In the genomic region with DNA sequence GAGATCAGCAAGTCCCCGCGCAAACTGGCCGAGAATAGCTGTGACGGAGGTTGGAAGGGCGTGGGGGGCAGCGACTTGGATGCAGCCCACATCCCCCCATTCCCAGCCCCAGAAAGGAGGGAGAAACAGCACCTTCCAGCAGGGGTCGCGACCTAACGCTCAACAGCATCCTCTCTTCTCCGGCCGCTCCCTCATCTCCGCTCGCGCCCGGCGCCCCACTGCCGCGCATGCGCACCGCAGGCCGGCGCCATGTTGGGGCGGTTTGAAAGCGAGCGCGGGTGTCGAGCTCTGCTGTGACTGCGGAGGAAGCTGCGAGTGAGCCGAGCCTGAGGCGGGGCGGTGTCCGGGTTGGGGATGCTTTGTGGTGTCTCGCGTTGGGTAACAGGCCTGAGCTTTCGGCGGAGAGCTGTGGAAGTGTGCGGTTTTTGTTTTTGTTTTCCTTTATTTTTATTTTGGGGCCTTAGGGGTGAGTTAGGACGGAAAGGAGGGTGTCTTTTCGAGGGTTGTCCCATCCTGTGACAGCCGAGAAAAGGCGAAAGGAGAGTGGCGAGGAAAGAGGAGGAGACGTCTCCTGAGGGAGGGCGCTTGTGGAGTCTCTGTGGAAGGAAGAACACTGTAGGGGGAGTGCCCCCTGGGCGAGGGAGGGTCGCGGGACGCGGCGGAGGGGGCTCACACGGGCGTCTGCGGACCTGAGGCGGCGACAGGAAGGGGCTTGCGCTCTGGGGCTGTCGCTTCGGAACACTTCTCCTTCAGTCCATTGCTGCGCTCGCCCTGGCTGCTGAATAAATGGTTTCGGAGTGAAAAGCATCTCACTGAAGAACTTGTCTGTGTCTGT, we compare ENCODE assay signal across 8 cellular contexts. TPM values are rescaled to one million over a fixed set of nuclear protein-coding genes. Genes with fewer than 3 reads are reported as not detected.
A peak's percentile ranks its signal among the peaks of the same experiment; 100 is the strongest.
DNase-seq lines count a peak whose midpoint lies in the region; ATAC-seq and TF ChIP-seq lines count a peak whose summit lies in the region.

A gene (plus strand): TSS at position 247 of the 835 bp plus-strand sequence. CDS start 2,667 bp downstream, outside the sequence.
A gene with protein sequence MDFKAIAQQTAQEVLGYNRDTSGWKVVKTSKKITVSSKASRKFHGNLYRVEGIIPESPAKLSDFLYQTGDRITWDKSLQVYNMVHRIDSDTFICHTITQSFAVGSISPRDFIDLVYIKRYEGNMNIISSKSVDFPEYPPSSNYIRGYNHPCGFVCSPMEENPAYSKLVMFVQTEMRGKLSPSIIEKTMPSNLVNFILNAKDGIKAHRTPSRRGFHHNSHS (minus strand): TSS at position 199 of the 835 bp plus-strand sequence. CDS start 3,285 bp downstream, outside the sequence.

- H3K36me3 ChIP-seq in heart right ventricle (peaks cover 0 to 14% (median 0%) of the 10 kb centered on the region in 9 donors), upper lobe of right lung (no peaks in the 10 kb centered on the region)

- H3K4me3 ChIP-seq in heart right ventricle (peak within 1 kb of the TSS; percentile 51 to 80 (median 78)), upper lobe of right lung (peak within 1 kb of the TSS; percentile 77)

- WGBS in heart right ventricle, 2 donors = 0% methylated on average over 62 of the region's 62 CpGs

- intact Hi-C loops in heart right ventricle (cut with DNase I) (loop anchor here in 3 of 10 donors (10.0 kb wide), 4 partner anchors 83 to 193 kb away; a partner anchor contains a TSS), posterior cingulate gyrus (cut with DNase I) (loop anchor here (1.0 to 5.0 kb wide), 2 partner anchors 86 to 134 kb away; a partner anchor contains a TSS), upper lobe of right lung (cut with DNase I) (loop anchor here (10.0 kb wide), 1 partner anchor 83 kb away; no protein-coding TSS in a partner anchor)

- H3K9me3 ChIP-seq in heart right ventricle (no peaks in the 10 kb centered on the region), upper lobe of right lung (no peaks in the 10 kb centered on the region)

- H3K4me1 ChIP-seq in heart right ventricle (peaks cover 0 to 14% (median 8%) of the 10 kb centered on the region in 9 donors), upper lobe of right lung (no peaks in the 10 kb centered on the region)

- TF ChIP-seq CTCF in GM12874 (IDR thresholded peaks at IDR 0.05; ENCODE audit: insufficient read depth, low read depth, low read length) (peak; percentile 50), heart right ventricle (IDR thresholded peaks at IDR 0.05) (peak in 8 of 9 donors; percentile 25 to 62 (median 50)), upper lobe of right lung (IDR thresholded peaks at IDR 0.05) (peak; percentile 31)

- H3K27ac ChIP-seq in heart right ventricle (peak within 1 kb of the TSS in 9 of 10 donors; percentile 17 to 84 (median 64)), upper lobe of right lung (peak within 1 kb of the TSS; percentile 26)

- ATAC-seq in HG02759 (IDR thresholded peaks at IDR 0.05; ENCODE audit: unreplicated experiment) (peak; percentile 95), heart right ventricle (peak; percentile 97 to 100 (median 99)), upper lobe of right lung (peak; percentile 99)

- H3K27me3 ChIP-seq in heart right ventricle (no peaks in the 10 kb centered on the region), upper lobe of right lung (no peaks in the 10 kb centered on the region)

- DNase-seq in NCI-H1105 treated with DMSO at 0.1 percent for 48 hours (lab: John Stamatoyannopoulos, UW) (peak; percentile 91), SKM-1 treated with dmso at 0.1 percent for 144 hours (lab: John Stamatoyannopoulos, UW; ENCODE audit: unreplicated experiment) (peak; percentile 94), heart right ventricle (peak; percentile 83 to 87), posterior cingulate gyrus (peak; percentile 76 to 97 (median 83)), upper lobe of right lung (peak; percentile 92)
- DNase-seq in activated naive CD8-positive, alpha-beta T cell treated with anti-CD3 and anti-CD28 coated beads, Interleukin-2, amount 50 U/mL, for 16 hours (ENCODE audit: low read depth, low spot score) = peak; percentile 67

RNA-seq across cellular contexts. Expression of the first gene that starts in this region (rescaled TPM):
- total RNA-seq in heart right ventricle (1 to 10 TPM in 4 of 10 donors, under 1 TPM in 6; 0.55 to 2.9 (median 0.90) TPM), upper lobe of right lung (3.0 TPM)
- under 1 TPM; 0.45 to 0.95 TPM for polyA plus RNA-seq in heart right ventricle

RNA-seq across cellular contexts. Expression of the second gene that starts in this region (rescaled TPM):
- total RNA-seq in heart right ventricle = under 1 TPM in 1 of 10 donors, not detected in 9; 0.47 TPM
- not detected for polyA plus RNA-seq in heart right ventricle
- total RNA-seq in upper lobe of right lung = not detected

Comparison
In these comparisons a context has a peak if more than half of its experiments do, and no peak if none do; other contexts are left out.
1. Peak in every context shown above with its lines: DNase-seq, ATAC-seq, H3K4me3 ChIP-seq and H3K27ac ChIP-seq.